13 cellular contexts compared by ENCODE assay signal in genomic region chr2:151237422-151238012, GRCh38. TPM values are rescaled to one million over a fixed set of nuclear protein-coding genes. Genes with fewer than 3 reads are reported as not detected.
DNase-seq lines count a peak whose midpoint lies in the region; ATAC-seq and TF ChIP-seq lines count a peak whose summit lies in the region.
"Had no signal": no experiment of that assay in that cellular context is flagged by ENCODE, and none has a peak within 500 bp of the region (broad histone marks: within the 10 kb centered on the region; RNA-seq: fewer than 3 reads in every experiment).

No MANE protein-coding gene starts in this region.

- peak overlapping the region; percentile 4 for H3K4me2 ChIP-seq in GM23248 (ENCODE audit: unreplicated experiment)

- H3K27ac ChIP-seq in GM23248: no peak overlapping the region
- H3K27ac ChIP-seq: ascending aorta, upper lobe of left lung had no signal

- no peaks in the 10 kb centered on the region for H3K27me3 Mint-ChIP-seq in activated naive CD8-positive, alpha-beta T cell treated with anti-CD3 and anti-CD28 coated beads, Interleukin-2, amount 50 U/mL, for 24 hours
- H3K27me3 Mint-ChIP-seq in nephron progenitor cell (ENCODE audit: low read depth, poor library complexity): peaks cover 13% of the 10 kb centered on the region

- peak; percentile 19 for DNase-seq in NK-92 treated with Interleukin-12 subunit alpha and Interleukin-12 subunit beta, amount 100 ng/mL, for 24 hours (lab: John Stamatoyannopoulos, UW)
- no peak for DNase-seq in NK-92 (lab: John Stamatoyannopoulos, UW; ENCODE audit: unreplicated experiment)
- peak; percentile 72 for DNase-seq in GM23248
- no peak for DNase-seq in activated naive CD8-positive, alpha-beta T cell treated with anti-CD3 and anti-CD28 coated beads, Interleukin-2, amount 50 U/mL, for 24 hours
- peak; percentile 70 for DNase-seq in kidney tubule cell (ENCODE audit: low spot score)
- no peak for DNase-seq in SHP77 (lab: John Stamatoyannopoulos, UW)
- no peak for DNase-seq in foreskin melanocyte
- no peak for DNase-seq in nephron progenitor cell
- DNase-seq: activated CD8-positive, alpha-beta memory T cell treated with anti-CD3 and anti-CD28 coated beads for 24 hours; NCI-H1417 treated with DMSO at 0.1 percent for 48 hours; T-cell had no signal

- H3K9me3 ChIP-seq in GM23248 (ENCODE audit: low read depth): no peaks in the 10 kb centered on the region
- H3K9me3 ChIP-seq: ascending aorta, upper lobe of left lung had no signal

- H3K36me3 Mint-ChIP-seq in activated naive CD8-positive, alpha-beta T cell treated with anti-CD3 and anti-CD28 coated beads, Interleukin-2, amount 50 U/mL, for 24 hours (ENCODE audit: low read depth): no peaks in the 10 kb centered on the region
- H3K36me3 Mint-ChIP-seq in nephron progenitor cell (ENCODE audit: low read depth): no peaks in the 10 kb centered on the region
- H3K36me3 Mint-ChIP-seq: T-cell had no signal

- H3K4me1 Mint-ChIP-seq in activated naive CD8-positive, alpha-beta T cell treated with anti-CD3 and anti-CD28 coated beads, Interleukin-2, amount 50 U/mL, for 24 hours: peaks cover 5% of the 10 kb centered on the region
- peaks cover 8% of the 10 kb centered on the region for H3K4me1 Mint-ChIP-seq in nephron progenitor cell
- H3K4me1 Mint-ChIP-seq: T-cell had no signal

- in situ Hi-C loops in GM23248 (cut with MboI): no loop called here

- H3F3A ChIP-seq in GM23248 (ENCODE audit: insufficient read depth): peaks cover 8% of the 10 kb centered on the region; the same call in 1 of the 2 replicates

- no peaks in the 10 kb centered on the region for H4K20me1 ChIP-seq in GM23248 (ENCODE audit: insufficient read depth)

- H3K27me3 ChIP-seq in GM23248 (replicated peaks; ENCODE audit: insufficient read depth): no peaks in the 10 kb centered on the region
- H3K27me3 ChIP-seq: ascending aorta, upper lobe of left lung had no signal

- no peaks in the 10 kb centered on the region for H3K79me2 ChIP-seq in GM23248 (ENCODE audit: insufficient read depth)

- H3K36me3 ChIP-seq in GM23248 (ENCODE audit: low read depth): no peaks in the 10 kb centered on the region
- H3K36me3 ChIP-seq: ascending aorta, upper lobe of left lung had no signal

- H3K4me3 ChIP-seq in GM23248: no peak overlapping the region
- H3K4me3 ChIP-seq: ascending aorta, upper lobe of left lung had no signal

- H3K9me3 Mint-ChIP-seq in activated naive CD8-positive, alpha-beta T cell treated with anti-CD3 and anti-CD28 coated beads, Interleukin-2, amount 50 U/mL, for 24 hours: no peaks in the 10 kb centered on the region
- H3K9me3 Mint-ChIP-seq in nephron progenitor cell: peaks cover 5% of the 10 kb centered on the region
- H3K9me3 Mint-ChIP-seq: T-cell had no signal

- H3K9ac ChIP-seq in GM23248: no peak overlapping the region

- peak overlapping the region; percentile 7; the same call in 1 of the 2 replicates for H2AFZ ChIP-seq in GM23248

- H3K9me2 ChIP-seq in GM23248 (ENCODE audit: insufficient read depth): no peaks in the 10 kb centered on the region

- 55 to 64% methylated on average over 4 of the region's 4 CpGs for WGBS in GM23248 (ENCODE audit: low coverage in 1 of 2, low lambda C conversion rate in 2 of 2, missing lambda C conversion rate in 2 of 2), 2 experiments

- no peak overlapping the region for H3K27ac Mint-ChIP-seq in activated naive CD8-positive, alpha-beta T cell treated with anti-CD3 and anti-CD28 coated beads, Interleukin-2, amount 50 U/mL, for 24 hours
- no peak overlapping the region for H3K27ac Mint-ChIP-seq in nephron progenitor cell

- TF ChIP-seq CTCF in nephron progenitor cell (IDR thresholded peaks at IDR 0.05): no peak

- H3K4me1 ChIP-seq in GM23248 (ENCODE audit: insufficient read depth): peaks cover 26% of the 10 kb centered on the region
- H3K4me1 ChIP-seq: ascending aorta had no signal

- peak; percentile 85 for ATAC-seq in activated naive CD8-positive, alpha-beta T cell treated with anti-CD3 and anti-CD28 coated beads, Interleukin-2, amount 50 U/mL, for 24 hours
- ATAC-seq: T-cell had no signal

- no peak overlapping the region for H3K4me3 Mint-ChIP-seq in activated naive CD8-positive, alpha-beta T cell treated with anti-CD3 and anti-CD28 coated beads, Interleukin-2, amount 50 U/mL, for 24 hours
- H3K4me3 Mint-ChIP-seq in nephron progenitor cell: no peak overlapping the region
- H3K4me3 Mint-ChIP-seq: T-cell had no signal

RNA-seq across cellular contexts. Expression of gene RBM43, which starts 24.1 kb away (rescaled TPM):
- total RNA-seq in GM23248 (2014; rRNA removed; shearing (Covaris generic)): 6.8 and 7.3 TPM in 2 replicates
- 2.4 and 3.1 TPM in 2 replicates for polyA plus RNA-seq in GM23248 (2016; fragmentation: Nextera tagmentation; extraction: Ambion mirVana)

RNA-seq across cellular contexts. Expression of gene NMI, which starts 52.0 kb away (rescaled TPM):
- 3.0 and 3.4 TPM in 2 replicates for total RNA-seq in GM23248 (2014; rRNA removed; shearing (Covaris generic))
- 20.1 and 23.0 TPM in 2 replicates for polyA plus RNA-seq in GM23248 (2016; fragmentation: Nextera tagmentation; extraction: Ambion mirVana)

Comparison
In these comparisons a context has a peak if more than half of its experiments do, and no peak if none do; other contexts are left out.
1. DNase-seq: peak in NK-92 treated with Interleukin-12 subunit alpha and Interleukin-12 subunit beta, amount 100 ng/mL, for 24 hours (single experiment), GM23248 (single experiment) and kidney tubule cell (single experiment); none in NK-92 (single experiment), activated naive CD8-positive, alpha-beta T cell treated with anti-CD3 and anti-CD28 coated beads, Interleukin-2, amount 50 U/mL, for 24 hours (single experiment), SHP77 (0 of 2), foreskin melanocyte (single experiment) and nephron progenitor cell (single experiment).